9 cellular contexts compared by ENCODE assay signal in genomic region chr5:136132087-136132486, GRCh38. TPM values are rescaled to one million over a fixed set of nuclear protein-coding genes. Genes with fewer than 3 reads are reported as not detected.
DNase-seq lines count a peak whose midpoint lies in the region; ATAC-seq lines count a peak whose summit lies in the region.
"Had no signal": no experiment of that assay in that cellular context is flagged by ENCODE, and none has a peak within 500 bp of the region (broad histone marks: within the 10 kb centered on the region; RNA-seq: fewer than 3 reads in every experiment).

No MANE protein-coding gene starts in this region.

- POLR2A ChIA-PET in activated CD4-positive, alpha-beta T cell treated with anti-CD3 and anti-CD28 coated beads for 36 hours (lab: Charles Lee), result no interaction called here
- POLR2A ChIA-PET in activated naive CD8-positive, alpha-beta T cell treated with anti-CD3 and anti-CD28 coated beads, Interleukin-2, amount 10 ng/mL, durations not matched to agents 7 days and 5 days (lab: Charles Lee), result interaction anchor here (0.9 kb wide), 1 partner anchor 17 kb away, joined by 3 read pairs; no protein-coding TSS in a partner anchor

- CTCF ChIA-PET in activated CD4-positive, alpha-beta T cell treated with anti-CD3 and anti-CD28 coated beads for 36 hours (lab: Charles Lee), result interaction anchor here (0.6 to 1.1 kb wide), 6 partner anchors 8 to 154 kb away, joined by 3 to 6 read pairs (median 4); no protein-coding TSS in a partner anchor

- no peak for ATAC-seq in activated CD4-positive, alpha-beta T cell treated with anti-CD3 and anti-CD28 coated beads for 36 hours
- ATAC-seq in activated naive CD8-positive, alpha-beta T cell treated with anti-CD3 and anti-CD28 coated beads, Interleukin-2, amount 10 ng/mL, durations not matched to agents 7 days and 5 days (ENCODE audit: low read depth), result no peak
- ATAC-seq in GM21447 (IDR thresholded peaks at IDR 0.05; ENCODE audit: unreplicated experiment), result no peak

- H3K36me3 Mint-ChIP-seq in activated CD4-positive, alpha-beta T cell treated with anti-CD3 and anti-CD28 coated beads for 36 hours (ENCODE audit: low read depth), result no peaks in the 10 kb centered on the region
- H3K36me3 Mint-ChIP-seq in activated naive CD8-positive, alpha-beta T cell treated with anti-CD3 and anti-CD28 coated beads, Interleukin-2, amount 10 ng/mL, durations not matched to agents 7 days and 5 days, result no peaks in the 10 kb centered on the region

- intact Hi-C loops in activated CD4-positive, alpha-beta T cell treated with anti-CD3 and anti-CD28 coated beads for 36 hours (cut with DNase I, micrococcal nuclease), result loop anchor here in 1 of 2 experiments (5.0 kb wide), 1 partner anchor 95 kb away; no protein-coding TSS in a partner anchor

- H3K9me3 ChIP-seq in iPS-20b (ENCODE audit: insufficient read depth, low read depth, low read length), result no peaks in the 10 kb centered on the region

- peak overlapping the region; percentile 78 for H3K4me3 ChIP-seq in iPS-20b (ENCODE audit: low read length)

- H3K4me3 Mint-ChIP-seq in activated CD4-positive, alpha-beta T cell treated with anti-CD3 and anti-CD28 coated beads for 36 hours, result peak overlapping the region; percentile 74
- H3K4me3 Mint-ChIP-seq in activated naive CD8-positive, alpha-beta T cell treated with anti-CD3 and anti-CD28 coated beads, Interleukin-2, amount 10 ng/mL, durations not matched to agents 7 days and 5 days, result peak overlapping the region; percentile 86

- H3K9ac ChIP-seq in iPS-20b (ENCODE audit: low read depth, low read length), result peak overlapping the region; percentile 46; the same call in 1 of the 2 replicates

- H3K27ac Mint-ChIP-seq in activated CD4-positive, alpha-beta T cell treated with anti-CD3 and anti-CD28 coated beads for 36 hours, result peak overlapping the region; percentile 63
- H3K27ac Mint-ChIP-seq in activated naive CD8-positive, alpha-beta T cell treated with anti-CD3 and anti-CD28 coated beads, Interleukin-2, amount 10 ng/mL, durations not matched to agents 7 days and 5 days, result peak overlapping the region; percentile 78

- H3K27me3 ChIP-seq in iPS-20b (ENCODE audit: insufficient read depth, low read length), result peaks cover 16% of the 10 kb centered on the region; the same call in 1 of the 2 replicates

- H3K36me3 ChIP-seq in iPS-20b (ENCODE audit: insufficient read depth, low read depth, low read length), result no peaks in the 10 kb centered on the region

- H3K27me3 Mint-ChIP-seq in activated CD4-positive, alpha-beta T cell treated with anti-CD3 and anti-CD28 coated beads for 36 hours, result peaks cover 38% of the 10 kb centered on the region
- peaks cover 51% of the 10 kb centered on the region for H3K27me3 Mint-ChIP-seq in activated naive CD8-positive, alpha-beta T cell treated with anti-CD3 and anti-CD28 coated beads, Interleukin-2, amount 10 ng/mL, durations not matched to agents 7 days and 5 days

- no peaks in the 10 kb centered on the region for H3K9me3 Mint-ChIP-seq in activated CD4-positive, alpha-beta T cell treated with anti-CD3 and anti-CD28 coated beads for 36 hours (ENCODE audit: low read depth)
- no peaks in the 10 kb centered on the region for H3K9me3 Mint-ChIP-seq in activated naive CD8-positive, alpha-beta T cell treated with anti-CD3 and anti-CD28 coated beads, Interleukin-2, amount 10 ng/mL, durations not matched to agents 7 days and 5 days

- no peak overlapping the region for H3K27ac ChIP-seq in iPS-20b (ENCODE audit: low read length)

- DNase-seq in activated CD4-positive, alpha-beta T cell treated with anti-CD3 and anti-CD28 coated beads for 36 hours, result peak; percentile 9
- DNase-seq in activated CD4-positive, alpha-beta T cell treated with anti-CD3 and anti-CD28 coated beads, Interleukin-2, amount 50 U/mL, for 1 hour, result no peak
- DNase-seq in HK-2 (ENCODE audit: unreplicated experiment), result peak; percentile 17
- DNase-seq in activated naive CD8-positive, alpha-beta T cell treated with anti-CD3 and anti-CD28 coated beads, Interleukin-2, amount 10 ng/mL, durations not matched to agents 7 days and 5 days, result peak; percentile 32
- peak; percentile 27 for DNase-seq in stimulated activated CD8-positive, alpha-beta memory T cell treated with anti-CD3 and anti-CD28 coated beads, Interleukin-4, amount 100 ng/mL, for 48 hours
- DNase-seq in inferior parietal cortex (ENCODE audit: extremely low spot score), result no peak
- DNase-seq: DND-41 had no signal

- H3K4me1 Mint-ChIP-seq in activated CD4-positive, alpha-beta T cell treated with anti-CD3 and anti-CD28 coated beads for 36 hours, result peaks cover 17% of the 10 kb centered on the region
- H3K4me1 Mint-ChIP-seq in activated naive CD8-positive, alpha-beta T cell treated with anti-CD3 and anti-CD28 coated beads, Interleukin-2, amount 10 ng/mL, durations not matched to agents 7 days and 5 days, result peaks cover 13% of the 10 kb centered on the region

- peaks cover 10% of the 10 kb centered on the region; the same call in 1 of the 2 replicates for H3K4me1 ChIP-seq in iPS-20b (ENCODE audit: insufficient read depth, low read length)

RNA-seq across cellular contexts. Expression of gene SMAD5, which starts 0.6 kb away (rescaled TPM):
- total RNA-seq in activated CD4-positive, alpha-beta T cell treated with anti-CD3 and anti-CD28 coated beads for 36 hours, result 1 to 10 TPM; 5.4 to 7.7 TPM
- total RNA-seq in activated naive CD8-positive, alpha-beta T cell treated with anti-CD3 and anti-CD28 coated beads, Interleukin-2, amount 10 ng/mL, durations not matched to agents 7 days and 5 days, result 10 to 100 TPM; 22.9 to 29.6 TPM

Comparison
In these comparisons a context has a peak if more than half of its experiments do, and no peak if none do; other contexts are left out.
1. DNase-seq: peak in activated CD4-positive, alpha-beta T cell treated with anti-CD3 and anti-CD28 coated beads for 36 hours (single experiment), HK-2 (single experiment), activated naive CD8-positive, alpha-beta T cell treated with anti-CD3 and anti-CD28 coated beads, Interleukin-2, amount 10 ng/mL, durations not matched to agents 7 days and 5 days (single experiment) and stimulated activated CD8-positive, alpha-beta memory T cell treated with anti-CD3 and anti-CD28 coated beads, Interleukin-4, amount 100 ng/mL, for 48 hours (single experiment); none in activated CD4-positive, alpha-beta T cell treated with anti-CD3 and anti-CD28 coated beads, Interleukin-2, amount 50 U/mL, for 1 hour (single experiment) and inferior parietal cortex (single experiment).